In genomic region chr6:63272397-63272796, GRCh38 we compare ENCODE assay signal across 8 cellular contexts. TPM values are rescaled to one million over a fixed set of nuclear protein-coding genes. Genes with fewer than 3 reads are reported as not detected.
DNase-seq lines count a peak whose midpoint lies in the region; ATAC-seq, FAIRE-seq and TF ChIP-seq lines count a peak whose summit lies in the region.

No MANE protein-coding gene starts in this region.

- SMC1A ChIA-PET in GM12878 (lab: Charles Lee; ENCODE audit: uncharacterized antibody, unreplicated experiment): interaction anchor here (0.6 to 2.2 kb wide), 24 partner anchors 11 to 1385 kb away, joined by 3 to 9 read pairs (median 4); no protein-coding TSS in a partner anchor

- in situ Hi-C loops in GM12878 (cut with MboI): loop anchor here (10.0 kb wide), 1 partner anchor 208 kb away; no protein-coding TSS in a partner anchor

- no peaks in the 10 kb centered on the region for H3K36me3 Mint-ChIP-seq in activated T-helper 1 cell treated with anti-CD3 and anti-CD28 coated beads, Interleukin-12 subunit alpha, Interleukin-12 subunit beta, Interleukin-2, Interleukin-4 antibody, amounts not matched to agents 30 ng/mL and 10 ng/mL and 1 ng/mL, durations not matched to agents 14 hours and 24 hours and 36 hours (ENCODE audit: low read depth)

- H3K4me3 Mint-ChIP-seq in activated T-helper 1 cell treated with anti-CD3 and anti-CD28 coated beads, Interleukin-12 subunit alpha, Interleukin-12 subunit beta, Interleukin-2, Interleukin-4 antibody, amounts not matched to agents 30 ng/mL and 10 ng/mL and 1 ng/mL, durations not matched to agents 14 hours and 24 hours and 36 hours: no peak overlapping the region

- no peak overlapping the region for H3K9ac ChIP-seq in GM12878 (ENCODE audit: control insufficient read depth, insufficient read depth, low read length)

- H2AFZ ChIP-seq in GM12878 (ENCODE audit: control insufficient read depth, low read depth, low read length): no peak overlapping the region

- H3K9me3 Mint-ChIP-seq in activated T-helper 1 cell treated with anti-CD3 and anti-CD28 coated beads, Interleukin-12 subunit alpha, Interleukin-12 subunit beta, Interleukin-2, Interleukin-4 antibody, amounts not matched to agents 30 ng/mL and 10 ng/mL and 1 ng/mL, durations not matched to agents 14 hours and 24 hours and 36 hours: no peaks in the 10 kb centered on the region

- intact Hi-C loops in GM12878 (cut with micrococcal nuclease; ENCODE audit: unreplicated experiment): loop anchor here (5.0 to 10.0 kb wide), 5 partner anchors 380 to 1465 kb away; no protein-coding TSS in a partner anchor
- intact Hi-C loops in activated T-helper 1 cell treated with anti-CD3 and anti-CD28 coated beads, Interleukin-12 subunit alpha, Interleukin-12 subunit beta, Interleukin-2, Interleukin-4 antibody, amounts not matched to agents 30 ng/mL and 10 ng/mL and 1 ng/mL, durations not matched to agents 14 hours and 24 hours and 36 hours (cut with micrococcal nuclease): no loop called here

- no peaks in the 10 kb centered on the region for H3K79me2 ChIP-seq in GM12878 (ENCODE audit: control insufficient read depth, insufficient read depth, low read length)

- peak; percentile 31; the same call in 1 of the 3 replicates for ATAC-seq in GM12878

- CTCF ChIA-PET in GM12878 (lab: Yijun Ruan, JAX): interaction anchor here (0.7 to 2.7 kb wide), 33 partner anchors 10 to 1463 kb away, joined by 3 to 10 read pairs (median 4); no protein-coding TSS in a partner anchor

- TF ChIP-seq EP300 in GM12878 (IDR thresholded peaks at IDR 0.05; ENCODE audit: borderline replicate concordance in 1 of 2, control insufficient read depth in 1 of 2, low read depth in 2 of 2, low read length in 2 of 2): no peak

- POLR2A ChIA-PET in GM12878 (lab: Charles Lee): interaction anchor here (0.9 kb wide), 1 partner anchor 29 kb away, joined by 3 read pairs; no protein-coding TSS in a partner anchor

- FAIRE-seq in GM12878 (lab: Jason Lieb, UNC): no peak

- no peak for TF ChIP-seq POLR2A in GM12878 (IDR thresholded peaks at IDR 0.05; ENCODE audit: low read depth, low read length)

- no peak overlapping the region for H3K27ac Mint-ChIP-seq in activated T-helper 1 cell treated with anti-CD3 and anti-CD28 coated beads, Interleukin-12 subunit alpha, Interleukin-12 subunit beta, Interleukin-2, Interleukin-4 antibody, amounts not matched to agents 30 ng/mL and 10 ng/mL and 1 ng/mL, durations not matched to agents 14 hours and 24 hours and 36 hours

- no peaks in the 10 kb centered on the region for H3K9me3 ChIP-seq in GM12878 (replicated peaks; ENCODE audit: control insufficient read depth, insufficient read depth, low read length)

- H3K27ac ChIP-seq in GM12878 (ENCODE audit: control insufficient read depth, insufficient read depth): no peak overlapping the region

- H3K4me1 ChIP-seq in GM12878 (ENCODE audit: control insufficient read depth, insufficient read depth, low read length): no peaks in the 10 kb centered on the region; the same call in 1 of the 2 replicates

- H3K27me3 ChIP-seq in GM12878 (replicated peaks in 1 of 2; ENCODE audit: control insufficient read depth in 2 of 2, insufficient read depth in 2 of 2, low read length in 1 of 2): no peaks in the 10 kb centered on the region

- H3K4me3 ChIP-seq in GM12878: no peak overlapping the region

- RAD21 ChIA-PET in GM12878 (lab: Charles Lee; ENCODE audit: unreplicated experiment): interaction anchor here (0.7 to 2.0 kb wide), 14 partner anchors 9 to 1463 kb away, joined by 3 to 8 read pairs (median 4); no protein-coding TSS in a partner anchor

- no TSS peak for BruUV-seq in GM12878 (replicated peaks; lab: Mats Ljungman, UMichigan)

- no peak overlapping the region for H3K4me2 ChIP-seq in GM12878 (ENCODE audit: control insufficient read depth, insufficient read depth)

- no peaks in the 10 kb centered on the region for H3K4me1 Mint-ChIP-seq in activated T-helper 1 cell treated with anti-CD3 and anti-CD28 coated beads, Interleukin-12 subunit alpha, Interleukin-12 subunit beta, Interleukin-2, Interleukin-4 antibody, amounts not matched to agents 30 ng/mL and 10 ng/mL and 1 ng/mL, durations not matched to agents 14 hours and 24 hours and 36 hours (ENCODE audit: low read depth)

- peak; percentile 10 to 56 (median 21); a peak in 4 of 6 replicates for TF ChIP-seq CTCF in GM12878 (IDR thresholded peaks at IDR 0.05 in 2 of 3, conservative IDR thresholded peaks at IDR 0.05 in 1 of 3; ENCODE audit: control insufficient read depth in 2 of 3, extremely low read depth in 1 of 3, insufficient read depth in 1 of 3, low read depth in 3 of 3, low read length in 3 of 3)

- H4K20me1 ChIP-seq in GM12878 (ENCODE audit: control insufficient read depth, insufficient read depth): no peaks in the 10 kb centered on the region

- 0% methylated on average over 1 of the region's 1 CpG for WGBS in GM12878 (ENCODE audit: insufficient coverage, insufficient replicate concordance, low lambda C conversion rate, missing lambda C conversion rate)

- no peaks in the 10 kb centered on the region for H3K27me3 Mint-ChIP-seq in activated T-helper 1 cell treated with anti-CD3 and anti-CD28 coated beads, Interleukin-12 subunit alpha, Interleukin-12 subunit beta, Interleukin-2, Interleukin-4 antibody, amounts not matched to agents 30 ng/mL and 10 ng/mL and 1 ng/mL, durations not matched to agents 14 hours and 24 hours and 36 hours (ENCODE audit: insufficient read depth)

- no peaks in the 10 kb centered on the region for H3K36me3 ChIP-seq in GM12878 (ENCODE audit: control insufficient read depth in 2 of 2, insufficient read depth in 2 of 2, low read length in 1 of 2)

- TF ChIP-seq RAD21 in GM12878 (IDR thresholded peaks at IDR 0.05; ENCODE audit: insufficient read depth, low read depth, low read length): peak; percentile 67

- peak; percentile 46 for DNase-seq in GM03348 (ENCODE audit: low spot score)
- DNase-seq in NAMALWA (ENCODE audit: low spot score): peak; percentile 52
- no peak for DNase-seq in GM12878 (ENCODE audit: low read depth, low spot score)
- peak; percentile 20 for DNase-seq in medulla oblongata (ENCODE audit: extremely low spot score)
- DNase-seq in activated T-helper 1 cell treated with anti-CD3 and anti-CD28 coated beads, Interleukin-12 subunit alpha, Interleukin-12 subunit beta, Interleukin-2, Interleukin-4 antibody, amounts not matched to agents 30 ng/mL and 10 ng/mL and 1 ng/mL, durations not matched to agents 14 hours and 24 hours and 36 hours (ENCODE audit: low spot score): no peak
- no peak for DNase-seq in NCI-H2029 (lab: John Stamatoyannopoulos, UW)
- no peak for DNase-seq in mucosa of gallbladder (ENCODE audit: low spot score)
- no peak for DNase-seq in activated CD8-positive, alpha-beta memory T cell treated with anti-CD3 and anti-CD28 coated beads for 24 hours

TF ChIP-seq in GM12878, 131 proteins besides CTCF, POLR2A, EP300 and RAD21:
- TF ChIP-seq SMC3 (IDR thresholded peaks at IDR 0.05; ENCODE audit: borderline replicate concordance, low read length): peak; percentile 51; the same call in 1 of the 2 replicates
- no peak for TF ChIP-seq STAT3 (IDR thresholded peaks at IDR 0.05; ENCODE audit: low read depth, low read length)
TF ChIP-seq in GM12878: peak in this region for 1.

RNA-seq across cellular contexts. Expression of gene LGSN, which starts 47.4 kb away (rescaled TPM):
- not detected in 2 replicates for total RNA-seq in GM12878 (2013; cell fraction: nucleolus; rRNA removed)
- total RNA-seq in GM12878 (2014; rRNA removed) (not detected in 2 replicates), GM12878 (2014; rRNA removed; fragmentation: Illumina TruSeq; extraction: Trizol) (not detected in 2 replicates), GM12878 (2021) (not detected in 2 replicates), mucosa of gallbladder (0.06 TPM)
- polyA plus RNA-seq in GM12878 (2011; ENCODE audit: low read depth): not detected
- polyA plus RNA-seq in GM12878 (2011; rRNA removed) (not detected in 2 replicates), GM12878 (2014; fragmentation: Illumina TruSeq; extraction: Trizol) (not detected in 2 replicates), GM12878 (2014; fragmentation: Nextera tagmentation; extraction: Ambion mirVana) (not detected), GM12878 (2014; rRNA removed) (not detected in 2 replicates), GM12878 (2016; fragmentation: Nextera tagmentation; extraction: Ambion mirVana) (not detected)
- polyA plus RNA-seq in GM12878 (2011; cell fraction: cytosol; rRNA removed): not detected in 2 replicates
- 0.22 TPM in 1 of 2 replicates, not detected in the other for polyA plus RNA-seq in GM12878 (2011; cell fraction: nucleus; rRNA removed)
- not detected in 2 replicates for polyA plus RNA-seq in GM12878 (2012)
- polyA minus RNA-seq in GM12878 (2011; rRNA and poly(A)+ RNA removed): not detected in 2 replicates
- not detected in 2 replicates for polyA minus RNA-seq in GM12878 (2011; cell fraction: cytosol; rRNA and poly(A)+ RNA removed)
- polyA minus RNA-seq in GM12878 (2011; cell fraction: nucleus; rRNA and poly(A)+ RNA removed): not detected in 2 replicates
- total RNA-seq in activated T-helper 1 cell treated with anti-CD3 and anti-CD28 coated beads, Interleukin-12 subunit alpha, Interleukin-12 subunit beta, Interleukin-2, Interleukin-4 antibody, amounts not matched to agents 30 ng/mL and 10 ng/mL and 1 ng/mL, durations not matched to agents 14 hours and 24 hours and 36 hours: not detected in 2 replicates

Comparison
In these comparisons a context has a peak if more than half of its experiments do, and no peak if none do; other contexts are left out.
1. DNase-seq: peak in GM03348 (single experiment), NAMALWA (single experiment) and medulla oblongata (single experiment); none in GM12878 (single experiment), activated T-helper 1 cell treated with anti-CD3 and anti-CD28 coated beads, Interleukin-12 subunit alpha, Interleukin-12 subunit beta, Interleukin-2, Interleukin-4 antibody, amounts not matched to agents 30 ng/mL and 10 ng/mL and 1 ng/mL, durations not matched to agents 14 hours and 24 hours and 36 hours (single experiment), NCI-H2029 (single experiment), mucosa of gallbladder (single experiment) and activated CD8-positive, alpha-beta memory T cell treated with anti-CD3 and anti-CD28 coated beads for 24 hours (single experiment).